ENCODE assay signal across 1 cellular context in genomic region chr22:29856496-29856895, GRCh38.
TF ChIP-seq lines count a peak whose summit lies in the region.

No MANE protein-coding gene starts in this region.

TF ChIP-seq in HCT116, 20 proteins besides CTCF, POLR2A, EP300 and RAD21 (continued from another document):
- no peak for TF ChIP-seq ZBTB33 (IDR thresholded peaks at IDR 0.05; ENCODE audit: extremely low read depth, insufficient replicate concordance, low read length)
- TF ChIP-seq YY1 (IDR thresholded peaks at IDR 0.05; ENCODE audit: extremely low read depth, insufficient replicate concordance, low read depth, low read length): no peak
- TF ChIP-seq EZH2phosphoT487 (IDR thresholded peaks at IDR 0.05; ENCODE audit: borderline replicate concordance): no peak
- TF ChIP-seq ATF3 (IDR thresholded peaks at IDR 0.05): no peak
- no peak for TF ChIP-seq SRF (IDR thresholded peaks at IDR 0.05; ENCODE audit: low read depth)
TF ChIP-seq in HCT116: peak in this region for 0.
